ENCODE assay signal across 8 cellular contexts in the genomic region with DNA sequence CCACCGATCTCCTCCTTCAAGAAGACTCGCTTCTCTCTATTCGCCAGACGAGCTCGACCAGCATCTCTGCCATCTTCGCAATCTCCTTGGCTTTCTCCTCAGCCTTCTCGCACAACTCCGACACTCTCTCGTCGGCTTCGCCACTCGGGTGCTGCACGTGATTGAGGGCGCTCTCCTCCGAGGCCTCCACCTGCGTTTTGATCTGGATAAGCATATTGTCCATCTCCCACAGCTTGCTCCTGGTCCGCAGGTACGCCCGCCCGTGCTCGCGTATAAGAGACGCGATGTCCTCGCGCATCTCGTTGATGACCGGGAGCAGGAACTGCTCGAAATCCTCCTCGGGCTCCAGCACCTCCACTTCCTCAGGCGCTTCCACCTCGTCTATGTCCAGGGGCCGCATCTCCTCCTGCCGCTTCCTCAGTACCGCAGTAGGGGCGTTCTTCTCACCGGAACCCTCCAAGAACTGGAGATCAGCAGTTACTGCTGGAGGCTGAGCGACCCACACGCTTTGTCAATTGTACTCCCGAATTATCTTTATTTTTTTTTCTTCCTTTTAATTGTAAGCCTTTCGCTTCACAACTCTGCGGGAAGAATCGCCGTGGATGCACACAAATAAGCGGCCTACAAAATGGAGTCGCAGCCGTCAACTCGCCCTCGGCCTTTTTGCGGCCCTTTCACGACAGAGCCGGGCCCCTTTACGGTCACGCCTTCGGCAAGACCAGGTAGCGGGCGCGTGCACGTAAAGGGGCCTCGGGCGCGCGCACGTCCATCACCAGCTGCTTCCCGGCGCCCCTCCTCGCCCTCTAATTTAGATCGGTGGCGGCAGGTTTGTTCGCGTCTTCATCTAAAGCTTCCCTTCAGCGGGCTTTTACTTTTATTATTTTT. TPM values are rescaled to one million over a fixed set of nuclear protein-coding genes. Genes with fewer than 3 reads are reported as not detected.
DNase-seq lines count a peak whose midpoint lies in the region; ATAC-seq and TF ChIP-seq lines count a peak whose summit lies in the region.

A gene (minus strand): TSS at position 636 of the 885 bp plus-strand sequence. CDS start 236 bp downstream, at position 400.

- H3K4me2 ChIP-seq in DND-41 (ENCODE audit: insufficient read depth, low read length) (peak within 1 kb of the TSS; percentile 87), GM23338 (peak within 1 kb of the TSS; percentile 94)

- ATAC-seq in DND-41 (ENCODE audit: insufficient read depth, low read depth) = peak; percentile 79
- ATAC-seq in GM23338 = peak; percentile 89
- peak; percentile 82 for ATAC-seq in RWPE2 (ENCODE audit: low read depth)
- ATAC-seq in naive thymus-derived CD8-positive, alpha-beta T cell = peak; percentile 82 to 87
- peak; percentile 83 to 85 for ATAC-seq in stimulated activated naive B cell treated with anti-CD40 and anti-IgM and Interleukin-4, amounts not matched to agents 10 μg/mL and 1 μg/mL and 100 μg/mL, for 72 hours (replicated peaks)

- intact Hi-C loops in activated T-helper 2 cell treated with anti-CD3 and anti-CD28 coated beads, Interferon-gamma antibody, Interleukin-2, Interleukin-4, amounts not matched to agents 10 μg/mL and 5 μg/mL and 100 μg/mL, durations not matched to agents 14 hours and 24 hours and 36 hours (cut with micrococcal nuclease) = loop anchor here (1.0 to 10.0 kb wide), 6 partner anchors 13 to 278 kb away; a partner anchor contains a TSS

- H3K27me3 Mint-ChIP-seq in GM23338 (ENCODE audit: insufficient read depth, low read depth, poor library complexity) = no peaks in the 10 kb centered on the region
- peaks cover 2% of the 10 kb centered on the region for H3K27me3 Mint-ChIP-seq in activated T-helper 2 cell treated with anti-CD3 and anti-CD28 coated beads, Interferon-gamma antibody, Interleukin-2, Interleukin-4, amounts not matched to agents 10 μg/mL and 5 μg/mL and 100 μg/mL, durations not matched to agents 14 hours and 24 hours and 36 hours (ENCODE audit: low read depth)
- no peaks in the 10 kb centered on the region for H3K27me3 Mint-ChIP-seq in naive thymus-derived CD8-positive, alpha-beta T cell
- H3K27me3 Mint-ChIP-seq in stimulated activated naive B cell treated with anti-CD40 and anti-IgM and Interleukin-4, amounts not matched to agents 10 μg/mL and 1 μg/mL and 100 μg/mL, for 72 hours = no peaks in the 10 kb centered on the region

- H2AFZ ChIP-seq in DND-41 (ENCODE audit: low read depth, low read length) (peak within 1 kb of the TSS; percentile 82), GM23338 (peak within 1 kb of the TSS; percentile 94)

- peaks cover 36% of the 10 kb centered on the region for H3K4me1 ChIP-seq in DND-41 (ENCODE audit: insufficient read depth, low read length)
- H3K4me1 ChIP-seq in GM23338 (ENCODE audit: insufficient read depth) = peaks cover 20% of the 10 kb centered on the region
- H3K4me1 ChIP-seq in RWPE2 (ENCODE audit: insufficient read depth, poor library complexity, severe bottlenecking) = peaks cover 8% of the 10 kb centered on the region

- H4K20me1 ChIP-seq in DND-41 (ENCODE audit: insufficient read depth, low read length) (peaks cover 18% of the 10 kb centered on the region; the same call in 1 of the 2 replicates), GM23338 (replicated peaks; ENCODE audit: insufficient read depth) (peaks cover 27% of the 10 kb centered on the region; the same call in 1 of the 2 replicates)

- H3K27me3 ChIP-seq in DND-41 (ENCODE audit: insufficient read depth, low read length, poor library complexity) = no peaks in the 10 kb centered on the region
- H3K27me3 ChIP-seq in GM23338 (ENCODE audit: insufficient read depth) = no peaks in the 10 kb centered on the region; the same call in 1 of the 2 replicates
- H3K27me3 ChIP-seq in RWPE2 (ENCODE audit: insufficient read depth, poor library complexity, severe bottlenecking) = no peaks in the 10 kb centered on the region

- H3K4me3 ChIP-seq in DND-41 (ENCODE audit: low read depth in 1 of 2, low read length in 2 of 2) = peak within 1 kb of the TSS; percentile 71 to 76
- peak within 1 kb of the TSS; percentile 84 for H3K4me3 ChIP-seq in GM23338
- peak within 1 kb of the TSS; percentile 63 for H3K4me3 ChIP-seq in RWPE2 (ENCODE audit: severe bottlenecking)
- peak within 1 kb of the TSS; percentile 92 for H3K4me3 ChIP-seq in fibroblast of mammary gland (ENCODE audit: control insufficient read depth, low read depth, low read length)

- peak within 1 kb of the TSS; percentile 83 for H3K9ac ChIP-seq in DND-41 (ENCODE audit: low read depth, low read length)

- H3K36me3 ChIP-seq in DND-41 (ENCODE audit: insufficient read depth, low read length) (peaks cover 34% of the 10 kb centered on the region), GM23338 (ENCODE audit: insufficient read depth) (peaks cover 11% of the 10 kb centered on the region), RWPE2 (ENCODE audit: low read depth) (peaks cover 18% of the 10 kb centered on the region)

- peak within 1 kb of the TSS; percentile 85 for H3K27ac ChIP-seq in DND-41 (ENCODE audit: low read length)
- H3K27ac ChIP-seq in GM23338 (ENCODE audit: low read depth) = peak within 1 kb of the TSS; percentile 93
- H3K27ac ChIP-seq in RWPE2 (ENCODE audit: poor library complexity, severe bottlenecking) = peak within 1 kb of the TSS; percentile 56

- peak within 1 kb of the TSS; percentile 100 for H3K4me3 Mint-ChIP-seq in GM23338
- peak within 1 kb of the TSS; percentile 94 for H3K4me3 Mint-ChIP-seq in activated T-helper 2 cell treated with anti-CD3 and anti-CD28 coated beads, Interferon-gamma antibody, Interleukin-2, Interleukin-4, amounts not matched to agents 10 μg/mL and 5 μg/mL and 100 μg/mL, durations not matched to agents 14 hours and 24 hours and 36 hours (ENCODE audit: low read depth)
- H3K4me3 Mint-ChIP-seq in naive thymus-derived CD8-positive, alpha-beta T cell = peak within 1 kb of the TSS; percentile 97 to 100 (median 99)
- H3K4me3 Mint-ChIP-seq in stimulated activated naive B cell treated with anti-CD40 and anti-IgM and Interleukin-4, amounts not matched to agents 10 μg/mL and 1 μg/mL and 100 μg/mL, for 72 hours = peak within 1 kb of the TSS; percentile 87 to 100

- peaks cover 7% of the 10 kb centered on the region; the same call in 2 of the 3 replicates for H3K9me3 Mint-ChIP-seq in GM23338
- peaks cover 4% of the 10 kb centered on the region for H3K9me3 Mint-ChIP-seq in activated T-helper 2 cell treated with anti-CD3 and anti-CD28 coated beads, Interferon-gamma antibody, Interleukin-2, Interleukin-4, amounts not matched to agents 10 μg/mL and 5 μg/mL and 100 μg/mL, durations not matched to agents 14 hours and 24 hours and 36 hours
- no peaks in the 10 kb centered on the region for H3K9me3 Mint-ChIP-seq in naive thymus-derived CD8-positive, alpha-beta T cell
- peaks cover 6 to 8% of the 10 kb centered on the region in 2 donors for H3K9me3 Mint-ChIP-seq in stimulated activated naive B cell treated with anti-CD40 and anti-IgM and Interleukin-4, amounts not matched to agents 10 μg/mL and 1 μg/mL and 100 μg/mL, for 72 hours

- POLR2A ChIA-PET in naive thymus-derived CD8-positive, alpha-beta T cell (lab: Charles Lee) = interaction anchor here (0.6 to 17.4 kb wide), 18 partner anchors 9 to 370 kb away, joined by 3 to 437 read pairs (median 5); a partner anchor contains a TSS

- peaks cover 58% of the 10 kb centered on the region for H3K79me2 ChIP-seq in DND-41 (ENCODE audit: insufficient read depth, low read length)
- H3K79me2 ChIP-seq in GM23338 (replicated peaks; ENCODE audit: insufficient read depth) = peaks cover 50% of the 10 kb centered on the region

- H3K36me3 Mint-ChIP-seq in GM23338 (ENCODE audit: low read depth) = peaks cover 38% of the 10 kb centered on the region
- peaks cover 52% of the 10 kb centered on the region for H3K36me3 Mint-ChIP-seq in activated T-helper 2 cell treated with anti-CD3 and anti-CD28 coated beads, Interferon-gamma antibody, Interleukin-2, Interleukin-4, amounts not matched to agents 10 μg/mL and 5 μg/mL and 100 μg/mL, durations not matched to agents 14 hours and 24 hours and 36 hours (ENCODE audit: low read depth)
- H3K36me3 Mint-ChIP-seq in naive thymus-derived CD8-positive, alpha-beta T cell = peaks cover 25 to 52% (median 31%) of the 10 kb centered on the region in 3 donors
- H3K36me3 Mint-ChIP-seq in stimulated activated naive B cell treated with anti-CD40 and anti-IgM and Interleukin-4, amounts not matched to agents 10 μg/mL and 1 μg/mL and 100 μg/mL, for 72 hours = peaks cover 28 to 52% of the 10 kb centered on the region in 2 donors

- no peak for TF ChIP-seq CTCF in DND-41 (IDR thresholded peaks at IDR 0.05; ENCODE audit: borderline replicate concordance, extremely low read depth, low read length, poor library complexity, severe bottlenecking)
- TF ChIP-seq CTCF in GM23338 (conservative IDR thresholded peaks at IDR 0.05; ENCODE audit: low read depth in 2 of 2) = peak in 1 of 2 experiments; percentile 21; a peak in 1 of 4 replicates
- peak; percentile 12 for TF ChIP-seq CTCF in RWPE2 (IDR thresholded peaks at IDR 0.05; ENCODE audit: poor library complexity, severe bottlenecking)
- peak; percentile 4 for TF ChIP-seq CTCF in fibroblast of mammary gland (conservative IDR thresholded peaks at IDR 0.05; ENCODE audit: control insufficient read depth, insufficient read depth, low read depth, low read length)

- H3K9me3 ChIP-seq in DND-41 (ENCODE audit: insufficient read depth, low read length, severe bottlenecking) (no peaks in the 10 kb centered on the region), RWPE2 (ENCODE audit: severe bottlenecking) (no peaks in the 10 kb centered on the region)

- DNase-seq in DND-41 = peak; percentile 97
- peak; percentile 99 for DNase-seq in GM23338 (ENCODE audit: low spot score)
- DNase-seq in LoVo (ENCODE audit: low spot score) = peak; percentile 97
- DNase-seq in RWPE2 (ENCODE audit: low spot score) = peak; percentile 96
- peak; percentile 94 for DNase-seq in activated T-helper 2 cell treated with anti-CD3 and anti-CD28 coated beads, Interferon-gamma antibody, Interleukin-2, Interleukin-4, amounts not matched to agents 10 μg/mL and 5 μg/mL and 100 μg/mL, durations not matched to agents 14 hours and 24 hours and 36 hours (ENCODE audit: low spot score)
- DNase-seq in fibroblast of mammary gland (ENCODE audit: low read depth) = peak; percentile 96
- DNase-seq in naive thymus-derived CD8-positive, alpha-beta T cell = peak; percentile 95 to 98 (median 97)
- peak; percentile 95 for DNase-seq in stimulated activated naive B cell treated with anti-CD40 and anti-IgM and Interleukin-4, amounts not matched to agents 10 μg/mL and 1 μg/mL and 100 μg/mL, for 72 hours

- peaks cover 25% of the 10 kb centered on the region for H3K4me1 Mint-ChIP-seq in GM23338
- H3K4me1 Mint-ChIP-seq in activated T-helper 2 cell treated with anti-CD3 and anti-CD28 coated beads, Interferon-gamma antibody, Interleukin-2, Interleukin-4, amounts not matched to agents 10 μg/mL and 5 μg/mL and 100 μg/mL, durations not matched to agents 14 hours and 24 hours and 36 hours (ENCODE audit: low read depth) = peaks cover 51% of the 10 kb centered on the region
- peaks cover 37 to 71% (median 66%) of the 10 kb centered on the region in 4 donors for H3K4me1 Mint-ChIP-seq in naive thymus-derived CD8-positive, alpha-beta T cell
- peaks cover 42 to 57% of the 10 kb centered on the region in 2 donors for H3K4me1 Mint-ChIP-seq in stimulated activated naive B cell treated with anti-CD40 and anti-IgM and Interleukin-4, amounts not matched to agents 10 μg/mL and 1 μg/mL and 100 μg/mL, for 72 hours

- no peaks in the 10 kb centered on the region for H3K9me2 ChIP-seq in GM23338 (ENCODE audit: insufficient read depth)

- H3F3A ChIP-seq in GM23338 (replicated peaks; ENCODE audit: low read depth) = no peaks in the 10 kb centered on the region

- peak within 1 kb of the TSS; percentile 98 for H3K27ac Mint-ChIP-seq in GM23338
- H3K27ac Mint-ChIP-seq in activated T-helper 2 cell treated with anti-CD3 and anti-CD28 coated beads, Interferon-gamma antibody, Interleukin-2, Interleukin-4, amounts not matched to agents 10 μg/mL and 5 μg/mL and 100 μg/mL, durations not matched to agents 14 hours and 24 hours and 36 hours = peak within 1 kb of the TSS; percentile 95
- peak within 1 kb of the TSS; percentile 95 to 100 (median 99) for H3K27ac Mint-ChIP-seq in naive thymus-derived CD8-positive, alpha-beta T cell
- H3K27ac Mint-ChIP-seq in stimulated activated naive B cell treated with anti-CD40 and anti-IgM and Interleukin-4, amounts not matched to agents 10 μg/mL and 1 μg/mL and 100 μg/mL, for 72 hours = peak within 1 kb of the TSS; percentile 98

RNA-seq across cellular contexts. Expression of the gene that starts here (rescaled TPM):
- total RNA-seq in GM23338 (2014; rRNA removed; shearing (Covaris generic)) = 58.2 and 61.6 TPM in 2 replicates
- polyA plus RNA-seq in GM23338 (2016; fragmentation: Nextera tagmentation; extraction: Ambion mirVana) = 63.4 and 73.8 TPM in 2 replicates
- total RNA-seq in activated T-helper 2 cell treated with anti-CD3 and anti-CD28 coated beads, Interferon-gamma antibody, Interleukin-2, Interleukin-4, amounts not matched to agents 10 μg/mL and 5 μg/mL and 100 μg/mL, durations not matched to agents 14 hours and 24 hours and 36 hours = 46.6 and 49.6 TPM in 2 replicates
- 100 to 1,000 TPM; 123 to 127 TPM for total RNA-seq in naive thymus-derived CD8-positive, alpha-beta T cell
- polyA plus RNA-seq in naive thymus-derived CD8-positive, alpha-beta T cell = 100 to 1,000 TPM; 102 to 124 (median 105) TPM

Comparison
In these comparisons a context has a peak if more than half of its experiments do, and no peak if none do; other contexts are left out.
1. Peak in every context shown above with its lines: DNase-seq, ATAC-seq, H3K4me3 ChIP-seq and H3K27ac ChIP-seq.